Comparison of ENCODE assay signal across 8 cellular contexts in genomic region chr17:80899402-80900268, GRCh38.
DNase-seq lines count a peak whose midpoint lies in the region; ATAC-seq and TF ChIP-seq lines count a peak whose summit lies in the region.

No MANE protein-coding gene starts in this region.

- H3K4me3 ChIP-seq in effector memory CD4-positive, alpha-beta T cell (ENCODE audit: insufficient read depth, low read depth, low read length, poor library complexity, severe bottlenecking): no peak overlapping the region

- H3K9me3 ChIP-seq in effector memory CD4-positive, alpha-beta T cell (ENCODE audit: control insufficient read depth, low read length): no peaks in the 10 kb centered on the region

- peaks cover 72% of the 10 kb centered on the region for H3K36me3 Mint-ChIP-seq in activated CD4-positive, alpha-beta T cell treated with anti-CD3 and anti-CD28 coated beads, Interleukin-2, amount 10 ng/mL, durations not matched to agents 24 days and 14 days (ENCODE audit: low read depth)
- peaks cover 22% of the 10 kb centered on the region for H3K36me3 Mint-ChIP-seq in osteocyte (ENCODE audit: unreplicated experiment)

- H3K9me3 Mint-ChIP-seq in activated CD4-positive, alpha-beta T cell treated with anti-CD3 and anti-CD28 coated beads, Interleukin-2, amount 10 ng/mL, durations not matched to agents 24 days and 14 days: no peaks in the 10 kb centered on the region
- no peaks in the 10 kb centered on the region for H3K9me3 Mint-ChIP-seq in osteocyte (ENCODE audit: unreplicated experiment)

- no peaks in the 10 kb centered on the region for H3K27me3 ChIP-seq in effector memory CD4-positive, alpha-beta T cell (replicated peaks; ENCODE audit: control insufficient read depth, insufficient read depth, low read length, poor library complexity, severe bottlenecking)

- no peak overlapping the region for H3K27ac ChIP-seq in effector memory CD4-positive, alpha-beta T cell (ENCODE audit: insufficient read depth, low read length, poor library complexity, severe bottlenecking)

- H3K27me3 Mint-ChIP-seq in activated CD4-positive, alpha-beta T cell treated with anti-CD3 and anti-CD28 coated beads, Interleukin-2, amount 10 ng/mL, durations not matched to agents 24 days and 14 days: no peaks in the 10 kb centered on the region
- no peaks in the 10 kb centered on the region for H3K27me3 Mint-ChIP-seq in osteocyte (ENCODE audit: unreplicated experiment)

- H3K36me3 ChIP-seq in effector memory CD4-positive, alpha-beta T cell (ENCODE audit: control insufficient read depth, insufficient read depth, low read length): peaks cover 18% of the 10 kb centered on the region

- H3K4me1 Mint-ChIP-seq in activated CD4-positive, alpha-beta T cell treated with anti-CD3 and anti-CD28 coated beads, Interleukin-2, amount 10 ng/mL, durations not matched to agents 24 days and 14 days: peaks cover 51% of the 10 kb centered on the region
- peaks cover 17% of the 10 kb centered on the region for H3K4me1 Mint-ChIP-seq in osteocyte (ENCODE audit: unreplicated experiment)

- intact Hi-C loops in activated CD4-positive, alpha-beta T cell treated with anti-CD3 and anti-CD28 coated beads, Interleukin-2, amount 10 ng/mL, durations not matched to agents 24 days and 14 days (cut with micrococcal nuclease): loop anchor here (2.0 to 10.0 kb wide), 3 partner anchors 109 to 322 kb away; no protein-coding TSS in a partner anchor

- peak; percentile 72 for TF ChIP-seq CTCF in LNCAP (IDR thresholded peaks at IDR 0.05)
- TF ChIP-seq CTCF in osteocyte (IDR thresholded peaks at IDR 0.05): peak; percentile 54

- H3K27ac Mint-ChIP-seq in activated CD4-positive, alpha-beta T cell treated with anti-CD3 and anti-CD28 coated beads, Interleukin-2, amount 10 ng/mL, durations not matched to agents 24 days and 14 days: peak overlapping the region; percentile 68
- H3K27ac Mint-ChIP-seq in osteocyte (ENCODE audit: unreplicated experiment): no peak overlapping the region

- H3K4me1 ChIP-seq in effector memory CD4-positive, alpha-beta T cell (ENCODE audit: control insufficient read depth, insufficient read depth, low read length, poor library complexity, severe bottlenecking): no peaks in the 10 kb centered on the region

- DNase-seq in DMS153 treated with DMSO at 0.1 percent for 48 hours (lab: John Stamatoyannopoulos, UW; ENCODE audit: unreplicated experiment) (peak; percentile 67), osteocyte (ENCODE audit: extremely low spot score, unreplicated experiment) (no peak)
- peak; percentile 95 for DNase-seq in activated CD4-positive, alpha-beta T cell treated with anti-CD3 and anti-CD28 coated beads, Interleukin-2, amount 10 ng/mL, durations not matched to agents 24 days and 14 days
- DNase-seq in effector memory CD4-positive, alpha-beta T cell: peak; percentile 48 to 69 (median 61)

- no peak overlapping the region for H3K4me3 Mint-ChIP-seq in activated CD4-positive, alpha-beta T cell treated with anti-CD3 and anti-CD28 coated beads, Interleukin-2, amount 10 ng/mL, durations not matched to agents 24 days and 14 days
- H3K4me3 Mint-ChIP-seq in osteocyte (ENCODE audit: unreplicated experiment): no peak overlapping the region

- ATAC-seq in GM21737 (IDR thresholded peaks at IDR 0.05; ENCODE audit: unreplicated experiment) (no peak), HG02798 (IDR thresholded peaks at IDR 0.05; ENCODE audit: poor library complexity, unreplicated experiment) (no peak), GM18867 (IDR thresholded peaks at IDR 0.05; ENCODE audit: unreplicated experiment) (no peak)
